Comparison of ENCODE assay signal across 25 cellular contexts in genomic region chr22:44530569-44530968, GRCh38. TPM values are rescaled to one million over a fixed set of nuclear protein-coding genes. Genes with fewer than 3 reads are reported as not detected.
DNase-seq lines count a peak whose midpoint lies in the region; ATAC-seq, FAIRE-seq and TF ChIP-seq lines count a peak whose summit lies in the region.
"Had no signal": no experiment of that assay in that cellular context is flagged by ENCODE, and none has a peak within 500 bp of the region (broad histone marks: within the 10 kb centered on the region; RNA-seq: fewer than 3 reads in every experiment).

No MANE protein-coding gene starts in this region.

- H4K8ac ChIP-seq in IMR-90 (ENCODE audit: low read depth in 2 of 2, low read length in 2 of 2) (no peak overlapping the region), neuronal stem cell (ENCODE audit: low read depth, low read length) (no peak overlapping the region), mesenchymal stem cell (ENCODE audit: low read length) (no peak overlapping the region)

- no peaks in the 10 kb centered on the region for H3K36me3 ChIP-seq in HepG2 (replicated peaks in 1 of 2; ENCODE audit: control insufficient read depth in 1 of 2, insufficient read depth in 2 of 2, low read length in 2 of 2)
- no peaks in the 10 kb centered on the region for H3K36me3 ChIP-seq in right lobe of liver
- H3K36me3 ChIP-seq in IMR-90 (ENCODE audit: control insufficient read depth, insufficient read depth, low read length) = no peaks in the 10 kb centered on the region
- H3K36me3 ChIP-seq in neuronal stem cell (replicated peaks in 1 of 2; ENCODE audit: control insufficient read depth in 2 of 2, insufficient read depth in 2 of 2, low read length in 2 of 2) = no peaks in the 10 kb centered on the region
- H3K36me3 ChIP-seq in mesenchymal stem cell (ENCODE audit: control insufficient read depth in 1 of 2, insufficient read depth in 2 of 2, low read depth in 1 of 2, low read length in 2 of 2) = no peaks in the 10 kb centered on the region
- H3K36me3 ChIP-seq: BLaER1 treated with 17β-estradiol and CSF1 and Interleukin-3, amounts not matched to agents 10 nM and 100 nM had no signal

- H3K4me2 ChIP-seq in HepG2 (ENCODE audit: low read depth, low read length) (no peak overlapping the region), IMR-90 (ENCODE audit: low read depth, low read length) (no peak overlapping the region), neuronal stem cell (ENCODE audit: insufficient read depth, low read length, poor library complexity, severe bottlenecking) (no peak overlapping the region), mesenchymal stem cell (ENCODE audit: low read length, poor library complexity, severe bottlenecking) (no peak overlapping the region)
- H3K4me2 ChIP-seq: A549; BLaER1 treated with 17β-estradiol and CSF1 and Interleukin-3, amounts not matched to agents 10 nM and 100 nM had no signal

- H2BK120ac ChIP-seq in IMR-90 (ENCODE audit: low read depth, low read length) (no peak overlapping the region; the same call in 1 of the 2 replicates), neuronal stem cell (ENCODE audit: low read depth, low read length) (no peak overlapping the region), mesenchymal stem cell (ENCODE audit: low read depth, low read length) (no peak overlapping the region)

- H3K9me3 ChIP-seq in HepG2 (ENCODE audit: low read length) (no peaks in the 10 kb centered on the region), right lobe of liver (no peaks in the 10 kb centered on the region), IMR-90 (ENCODE audit: control insufficient read depth, insufficient read depth, low read length) (peaks cover 8% of the 10 kb centered on the region), neuronal stem cell (replicated peaks in 1 of 2; ENCODE audit: control insufficient read depth in 2 of 2, insufficient read depth in 1 of 2, low read depth in 1 of 2, low read length in 2 of 2) (peaks cover 0 to 14% of the 10 kb centered on the region in 2 donors), mesenchymal stem cell (ENCODE audit: control insufficient read depth, low read length) (no peaks in the 10 kb centered on the region)
- H3K9me3 ChIP-seq: A549 had no signal

- TF ChIP-seq RAD21 in HepG2 (CRISPR knock-in tag; IDR thresholded peaks at IDR 0.05) (no peak), IMR-90 (IDR thresholded peaks at IDR 0.05; ENCODE audit: low read length) (no peak)

- H3K23ac ChIP-seq in IMR-90 (ENCODE audit: low read depth, low read length) = no peak overlapping the region
- peak overlapping the region; percentile 82 for H3K23ac ChIP-seq in neuronal stem cell (ENCODE audit: low read depth, low read length, poor library complexity)
- no peak overlapping the region for H3K23ac ChIP-seq in mesenchymal stem cell (ENCODE audit: low read length in 2 of 2)

- TF ChIP-seq POLR2A in HepG2 (IDR thresholded peaks at IDR 0.05; ENCODE audit: insufficient read depth in 1 of 2, low read depth in 2 of 2, low read length in 2 of 2) = no peak
- TF ChIP-seq POLR2A in right lobe of liver (IDR thresholded peaks at IDR 0.05) = no peak
- TF ChIP-seq POLR2A in IMR-90 (IDR thresholded peaks at IDR 0.05; ENCODE audit: low read depth, low read length) = no peak

- H3K9ac ChIP-seq in HepG2 (ENCODE audit: insufficient read depth, low read depth, low read length) (no peak overlapping the region), IMR-90 (ENCODE audit: low read depth, low read length) (no peak overlapping the region), neuronal stem cell (ENCODE audit: low read depth, low read length, poor library complexity) (no peak overlapping the region), mesenchymal stem cell (ENCODE audit: low read length) (no peak overlapping the region)
- H3K9ac ChIP-seq: BLaER1 treated with 17β-estradiol and CSF1 and Interleukin-3, amounts not matched to agents 10 nM and 100 nM had no signal

- no peaks in the 10 kb centered on the region for H3K79me2 ChIP-seq in HepG2 (ENCODE audit: insufficient read depth, low read length)

- BruUV-seq in HepG2 (replicated peaks; lab: Mats Ljungman, UMichigan) (no TSS peak), IMR-90 (replicated peaks; lab: Mats Ljungman, UMichigan) (no TSS peak)

- 0 out of 2 replicates have a peak overlapping the region, but pooled peaks have one; percentile 40 for H2AK5ac ChIP-seq in IMR-90 (ENCODE audit: low read depth, low read length)
- no peak overlapping the region for H2AK5ac ChIP-seq in neuronal stem cell (ENCODE audit: low read depth, low read length)
- no peak overlapping the region for H2AK5ac ChIP-seq in mesenchymal stem cell (ENCODE audit: low read length, severe bottlenecking)

- H3K4ac ChIP-seq in IMR-90 (ENCODE audit: low read depth, low read length) (no peak overlapping the region), neuronal stem cell (ENCODE audit: low read length) (no peak overlapping the region), mesenchymal stem cell (ENCODE audit: low read depth in 1 of 2, low read length in 2 of 2) (no peak overlapping the region)

- no peaks in the 10 kb centered on the region for H3K9me1 ChIP-seq in IMR-90 (ENCODE audit: insufficient read depth, low read length)

- peak overlapping the region; percentile 39 for H2BK5ac ChIP-seq in IMR-90 (ENCODE audit: low read depth, low read length, poor library complexity, severe bottlenecking)
- no peak overlapping the region for H2BK5ac ChIP-seq in neuronal stem cell (ENCODE audit: low read length)
- H2BK5ac ChIP-seq in mesenchymal stem cell (ENCODE audit: low read depth, low read length, poor library complexity, severe bottlenecking) = no peak overlapping the region

- peak overlapping the region; percentile 5 for H2AK9ac ChIP-seq in IMR-90 (replicated peaks; ENCODE audit: low read depth, low read length, poor library complexity)

- H2AFZ ChIP-seq in HepG2 (ENCODE audit: low read length) (no peak overlapping the region), IMR-90 (replicated peaks; ENCODE audit: low read length, poor library complexity) (no peak overlapping the region), neuronal stem cell (ENCODE audit: low read length) (no peak overlapping the region), mesenchymal stem cell (ENCODE audit: low read depth, low read length) (no peak overlapping the region)

- peak overlapping the region; percentile 57; the same call in 1 of the 2 replicates for H4K5ac ChIP-seq in IMR-90 (ENCODE audit: low read depth, low read length)

- dilution Hi-C loops in IMR-90 (cut with HindIII; ENCODE audit: low sequenced_read_pairs, unreplicated experiment) = no loop called here

- H3K27me3 ChIP-seq in HepG2 (ENCODE audit: control insufficient read depth in 1 of 2, insufficient read depth in 2 of 2, low read length in 2 of 2) (peaks cover 1 to 37% of the 10 kb centered on the region in 2 experiments; a peak in 3 of 5 replicates), right lobe of liver (no peaks in the 10 kb centered on the region), IMR-90 (ENCODE audit: control insufficient read depth, insufficient read depth, low read length) (no peaks in the 10 kb centered on the region), neuronal stem cell (ENCODE audit: control insufficient read depth in 3 of 3, insufficient read depth in 3 of 3, low read depth in 1 of 3, low read length in 3 of 3) (peaks cover 0 to 6% (median 0%) of the 10 kb centered on the region in 3 experiments), mesenchymal stem cell (ENCODE audit: control insufficient read depth in 1 of 2, insufficient read depth in 1 of 2, low read length in 2 of 2) (peaks cover 8 to 30% of the 10 kb centered on the region in 2 experiments)
- H3K27me3 ChIP-seq: BLaER1 treated with 17β-estradiol and CSF1 and Interleukin-3, amounts not matched to agents 10 nM and 100 nM had no signal

- peak overlapping the region; percentile 2; the same call in 1 of the 2 replicates for H4K91ac ChIP-seq in IMR-90 (ENCODE audit: insufficient read depth, low read depth, low read length)
- no peak overlapping the region for H4K91ac ChIP-seq in neuronal stem cell (ENCODE audit: low read depth, low read length, poor library complexity)
- H4K91ac ChIP-seq in mesenchymal stem cell (ENCODE audit: low read length) = no peak overlapping the region

- CTCF ChIA-PET in HepG2 (lab: Yijun Ruan, JAX; ENCODE audit: low intra/inter-chr PET ratio, low total read pairs) (no interaction called here), IMR-90 (lab: Yijun Ruan, JAX) (no interaction called here)

- H3K4me3 ChIP-seq in HepG2 (replicated peaks in 1 of 3; ENCODE audit: insufficient read depth in 1 of 3, low read depth in 2 of 3, low read length in 3 of 3) = no peak overlapping the region
- H3K4me3 ChIP-seq in right lobe of liver = no peak overlapping the region
- H3K4me3 ChIP-seq in IMR-90 (ENCODE audit: insufficient read depth, low read depth, low read length) = no peak overlapping the region
- H3K4me3 ChIP-seq in coronary artery = no peak overlapping the region
- no peak overlapping the region for H3K4me3 ChIP-seq in neuronal stem cell (ENCODE audit: low read length in 2 of 2)
- no peak overlapping the region for H3K4me3 ChIP-seq in mesenchymal stem cell (ENCODE audit: insufficient read depth in 1 of 2, low read depth in 1 of 2, low read length in 2 of 2)
- H3K4me3 ChIP-seq: A549; BLaER1 treated with 17β-estradiol and CSF1 and Interleukin-3, amounts not matched to agents 10 nM and 100 nM; GM12878 had no signal

- POLR2A ChIA-PET in HepG2 (lab: Yijun Ruan, JAX) = no interaction called here
- POLR2A ChIA-PET in IMR-90 (lab: Charles Lee; ENCODE audit: unreplicated experiment) = no interaction called here

- TF ChIP-seq EP300 in HepG2 (IDR thresholded peaks at IDR 0.05; ENCODE audit: low read depth in 2 of 2, low read length in 2 of 2) (no peak), HepG2 (CRISPR knock-in tag; IDR thresholded peaks at IDR 0.05; ENCODE audit: borderline replicate concordance) (no peak)

- ATAC-seq in HepG2 (no peak), right lobe of liver (no peak), IMR-90 (ENCODE audit: low read depth) (no peak), sciatic nerve (no peak)
- ATAC-seq: A549, GM12878 had no signal

- H2BK12ac ChIP-seq in neuronal stem cell (ENCODE audit: low read length) = no peak overlapping the region
- no peak overlapping the region for H2BK12ac ChIP-seq in mesenchymal stem cell (ENCODE audit: low read length in 2 of 2)

- DNase-seq in HepG2 (ENCODE audit: low spot score) (no peak), right lobe of liver (no peak), IMR-90 (no peak), coronary artery (ENCODE audit: low spot score) (peak; percentile 19), neuronal stem cell (ENCODE audit: low spot score) (no peak), sciatic nerve (ENCODE audit: low spot score) (no peak), mesenchymal stem cell (no peak), NCI-H1092 treated with DMSO at 0.1 percent for 48 hours (lab: John Stamatoyannopoulos, UW) (no peak)
- DNase-seq: AML-193; CD4-positive, alpha-beta T cell; CD8-positive, alpha-beta memory T cell; COR-L47; DMS 273 treated with DMSO at 0.1 percent for 48 hours; DMS153; DMS79; DND-41; EL; GDM1 had no signal

- no peak for FAIRE-seq in HepG2 (lab: Jason Lieb, UNC)
- FAIRE-seq: A549, GM12878, GM12892, GM18507 had no signal

- intact Hi-C loops in HepG2 (cut with micrococcal nuclease; ENCODE audit: unreplicated experiment) (no loop called here), right lobe of liver (cut with DNase I) (no loop called here), IMR-90 (cut with micrococcal nuclease) (no loop called here), sciatic nerve (cut with DNase I) (no loop called here)

- H4K20me1 ChIP-seq in HepG2 (ENCODE audit: insufficient read depth, low read length) (no peaks in the 10 kb centered on the region), IMR-90 (ENCODE audit: insufficient read depth, low read length) (no peaks in the 10 kb centered on the region)
- H4K20me1 ChIP-seq: BLaER1 treated with 17β-estradiol and CSF1 and Interleukin-3, amounts not matched to agents 10 nM and 100 nM had no signal

- H3K18ac ChIP-seq in IMR-90 (ENCODE audit: low read depth, low read length) = no peak overlapping the region
- H3K18ac ChIP-seq in neuronal stem cell (ENCODE audit: low read length) = no peak overlapping the region
- H3K18ac ChIP-seq in mesenchymal stem cell (ENCODE audit: low read depth in 1 of 2, low read length in 2 of 2) = no peak overlapping the region

- H3K27ac ChIP-seq in HepG2 (ENCODE audit: extremely low read length, insufficient read depth, low read length) = no peak overlapping the region
- no peak overlapping the region for H3K27ac ChIP-seq in right lobe of liver
- H3K27ac ChIP-seq in IMR-90 (ENCODE audit: insufficient read depth, low read length) = no peak overlapping the region
- no peak overlapping the region for H3K27ac ChIP-seq in coronary artery
- no peak overlapping the region for H3K27ac ChIP-seq in neuronal stem cell (replicated peaks; ENCODE audit: low read length)
- H3K27ac ChIP-seq in mesenchymal stem cell (ENCODE audit: low read length, poor library complexity, severe bottlenecking) = no peak overlapping the region
- H3K27ac ChIP-seq: 22Rv1; A549; BLaER1 treated with 17β-estradiol and CSF1 and Interleukin-3, amounts not matched to agents 10 nM and 100 nM; C4-2B had no signal

- H3K79me1 ChIP-seq in IMR-90 (ENCODE audit: low read depth in 1 of 2, low read length in 2 of 2) = no peaks in the 10 kb centered on the region
- no peaks in the 10 kb centered on the region for H3K79me1 ChIP-seq in neuronal stem cell (ENCODE audit: low read depth, low read length)
- H3K79me1 ChIP-seq in mesenchymal stem cell (replicated peaks; ENCODE audit: low read length, poor library complexity, severe bottlenecking) = no peaks in the 10 kb centered on the region

- peak overlapping the region; percentile 36 for H2BK15ac ChIP-seq in IMR-90 (ENCODE audit: low read depth, low read length)
- no peak overlapping the region for H2BK15ac ChIP-seq in neuronal stem cell (ENCODE audit: low read length)
- H2BK15ac ChIP-seq in mesenchymal stem cell (ENCODE audit: low read depth, poor library complexity, severe bottlenecking) = no peak overlapping the region

- in situ Hi-C loops in HepG2 (cut with HindIII; ENCODE audit: extremely low pct_ligation_motif_present, low pct_unique_long_range_greater_than_20kb) = no loop called here
- in situ Hi-C loops in IMR-90 (cut with MboI; ENCODE audit: low sequenced_read_pairs) = no loop called here

- H2BK20ac ChIP-seq in IMR-90 (ENCODE audit: low read depth, low read length) = no peak overlapping the region

- no peak for TF ChIP-seq CTCF in HepG2 (CRISPR knock-in tag; IDR thresholded peaks at IDR 0.05)
- no peak for TF ChIP-seq CTCF in right lobe of liver (IDR thresholded peaks at IDR 0.05)
- TF ChIP-seq CTCF in IMR-90 (conservative IDR thresholded peaks at IDR 0.05; ENCODE audit: low read depth, low read length) = no peak
- no peak for TF ChIP-seq CTCF in coronary artery (IDR thresholded peaks at IDR 0.05)

- no peaks in the 10 kb centered on the region for H3K4me1 ChIP-seq in HepG2 (ENCODE audit: insufficient read depth, low read length)
- no peaks in the 10 kb centered on the region for H3K4me1 ChIP-seq in right lobe of liver
- H3K4me1 ChIP-seq in IMR-90 (ENCODE audit: control insufficient read depth, insufficient read depth, low read length) = no peaks in the 10 kb centered on the region; the same call in 1 of the 2 replicates
- H3K4me1 ChIP-seq in neuronal stem cell (ENCODE audit: control insufficient read depth in 2 of 2, insufficient read depth in 1 of 2, low read depth in 1 of 2, low read length in 2 of 2) = peaks cover 0 to 2% of the 10 kb centered on the region in 2 donors
- peaks cover 2% of the 10 kb centered on the region for H3K4me1 ChIP-seq in mesenchymal stem cell (ENCODE audit: control insufficient read depth, insufficient read depth, low read depth, low read length)
- H3K4me1 ChIP-seq: A549; BLaER1 treated with 17β-estradiol and CSF1 and Interleukin-3, amounts not matched to agents 10 nM and 100 nM had no signal

- 29% methylated on average over 6 of the region's 6 CpGs for WGBS in HepG2 (ENCODE audit: low lambda C conversion rate)
- 40% methylated on average over 4 of the region's 6 CpGs for WGBS in right lobe of liver (ENCODE audit: insufficient coverage, low coverage, low lambda C conversion rate, missing lambda C conversion rate)
- WGBS in IMR-90 (ENCODE audit: extremely low coverage in 2 of 2, insufficient read length in 1 of 2), 2 experiments = no CpG with 5 or more reads among the region's 6 CpGs
- WGBS in neuronal stem cell (ENCODE audit: extremely low coverage in 2 of 2, insufficient read length in 2 of 2, insufficient replicate concordance in 1 of 2), 2 donors = no CpG with 5 or more reads among the region's 6 CpGs
- WGBS in mesenchymal stem cell = 97% methylated on average over 5 of the region's 6 CpGs

- no peak overlapping the region for H3K56ac ChIP-seq in IMR-90 (ENCODE audit: extremely low read depth, insufficient read depth, low read length)

- H3K14ac ChIP-seq in IMR-90 (replicated peaks; ENCODE audit: low read depth, low read length) (no peak overlapping the region), neuronal stem cell (ENCODE audit: low read length) (no peak overlapping the region), mesenchymal stem cell (ENCODE audit: low read length in 2 of 2) (no peak overlapping the region)

RNA-seq across cellular contexts. Expression of gene RTL6, which starts 32.5 kb away (rescaled TPM):
- total RNA-seq in HepG2 (2016; rRNA removed; fragmentation: Illumina TruSeq; extraction: Trizol) (not detected in 2 replicates), right lobe of liver (1 to 10 TPM; 3.2 to 4.8 (median 4.2) TPM), IMR-90 (2012; rRNA removed) (16.1 TPM in 2 replicates), sciatic nerve (21.1 TPM)
- not detected in 2 replicates for total RNA-seq in HepG2 (2016; cell fraction: cytosol; rRNA removed; fragmentation: Illumina TruSeq; extraction: Trizol; ENCODE audit: low read depth)
- total RNA-seq in HepG2 (2016; cell fraction: insoluble cytoplasmic fraction; rRNA removed; fragmentation: Illumina TruSeq; extraction: Trizol) = not detected in 2 replicates
- total RNA-seq in HepG2 (2016; cell fraction: membrane; rRNA removed; fragmentation: Illumina TruSeq; extraction: Trizol) = not detected in 2 replicates
- total RNA-seq in HepG2 (2016; cell fraction: nucleus; rRNA removed; fragmentation: Illumina TruSeq; extraction: Trizol) = not detected in 2 replicates
- polyA plus RNA-seq in HepG2 (2011; rRNA removed) (not detected in 2 replicates), IMR-90 (2012; rRNA removed) (17.2 and 19.2 TPM in 2 replicates)
- polyA plus RNA-seq in HepG2 (2011; cell fraction: cytosol; rRNA removed) = not detected in 2 replicates
- not detected in 2 replicates for polyA plus RNA-seq in HepG2 (2011; cell fraction: nucleus; rRNA removed)
- polyA plus RNA-seq in HepG2 (2012) = not detected in 2 replicates
- not detected in 2 replicates for polyA plus RNA-seq in HepG2 (2016; cell fraction: cytosol; fragmentation: Illumina TruSeq; extraction: Trizol; ENCODE audit: low read depth)
- not detected in 2 replicates for polyA plus RNA-seq in HepG2 (2016; cell fraction: insoluble cytoplasmic fraction; fragmentation: Illumina TruSeq; extraction: Trizol; ENCODE audit: low read depth)
- not detected in 2 replicates for polyA plus RNA-seq in HepG2 (2016; cell fraction: membrane; fragmentation: Illumina TruSeq; extraction: Trizol; ENCODE audit: low read depth)
- polyA plus RNA-seq in HepG2 (2016; cell fraction: nucleus; fragmentation: Illumina TruSeq; extraction: Trizol; ENCODE audit: insufficient read depth, low read depth) = not detected in 2 replicates
- 75.9 TPM in 1 of 2 replicates, not detected in the other for polyA minus RNA-seq in HepG2 (2011; rRNA and poly(A)+ RNA removed; ENCODE audit: low replicate concordance)
- 0.20 and 0.62 TPM in 2 replicates for polyA minus RNA-seq in HepG2 (2011; cell fraction: cytosol; rRNA and poly(A)+ RNA removed)
- polyA minus RNA-seq in HepG2 (2011; cell fraction: nucleus; rRNA and poly(A)+ RNA removed) = 0.25 and 0.26 TPM in 2 replicates
- 13.9 and 18.0 TPM in 2 replicates for polyA plus RNA-seq in IMR-90 (2012; cell fraction: cytosol; rRNA removed)
- 10.7 and 13.6 TPM in 2 replicates for polyA plus RNA-seq in IMR-90 (2012; cell fraction: nucleus; rRNA removed; ENCODE audit: low replicate concordance)
- polyA plus RNA-seq in neuronal stem cell (2013, experiment 1 of 2) = 19.8 TPM
- 20.4 TPM for polyA plus RNA-seq in neuronal stem cell (2013, experiment 2 of 2)
- 10.6 TPM for polyA plus RNA-seq in mesenchymal stem cell (2013, experiment 1 of 2)
- polyA plus RNA-seq in mesenchymal stem cell (2013, experiment 2 of 2) = 10.7 TPM
